In the genomic region with DNA sequence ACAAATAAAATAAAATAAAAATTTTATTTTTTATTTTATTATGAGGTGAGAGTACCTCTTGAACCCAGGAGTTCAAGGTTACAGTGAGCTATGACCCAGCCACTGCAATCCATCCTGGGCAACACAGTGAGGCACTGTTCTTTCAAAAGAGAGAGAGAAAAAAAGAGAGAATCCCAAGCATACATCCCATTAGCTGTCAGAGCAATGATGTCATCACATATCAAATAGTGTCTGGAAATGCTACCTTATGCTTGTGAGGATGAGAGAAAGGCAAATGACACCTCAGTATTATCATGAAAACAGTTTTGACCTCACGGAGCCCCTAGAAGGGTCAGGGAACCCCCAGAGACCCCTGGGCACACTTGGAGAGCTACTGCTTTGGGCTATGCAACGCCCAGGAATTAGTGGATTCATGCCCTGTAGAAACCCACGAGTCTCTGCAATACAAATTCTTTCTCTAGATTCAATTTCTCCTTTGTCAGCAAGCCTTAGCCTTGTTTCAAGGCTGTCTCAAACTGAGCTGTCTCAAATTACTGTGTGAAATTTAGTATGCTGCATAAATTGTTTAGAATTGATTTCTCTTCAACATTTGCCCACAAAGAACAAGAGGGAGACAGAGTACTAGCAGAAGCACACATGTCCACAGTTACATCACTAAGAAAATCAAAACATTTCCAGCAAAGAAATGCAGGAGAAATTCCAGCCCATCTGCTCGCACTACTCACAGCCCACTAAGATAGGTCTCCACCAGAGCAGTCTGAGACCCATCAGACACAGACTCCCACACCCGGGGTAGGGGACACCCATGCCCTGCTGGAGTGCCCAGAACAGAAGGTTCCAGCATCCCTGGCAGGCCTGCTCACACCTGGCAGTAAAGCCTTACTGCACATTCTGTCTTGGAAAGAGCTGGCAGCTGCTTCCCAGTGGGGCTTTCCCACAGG, we compare ENCODE assay signal across 10 cellular contexts. TPM values are rescaled to one million over a fixed set of nuclear protein-coding genes. Genes with fewer than 3 reads are reported as not detected.
A peak's percentile ranks its signal among the peaks of the same experiment; 100 is the strongest.
DNase-seq lines count a peak whose midpoint lies in the region; ATAC-seq and TF ChIP-seq lines count a peak whose summit lies in the region.
"Had no signal": no experiment of that assay in that cellular context is flagged by ENCODE, and none has a peak within 500 bp of the region (broad histone marks: within the 10 kb centered on the region; RNA-seq: fewer than 3 reads in every experiment).

No MANE protein-coding gene starts in this region.

- H4K20me1 ChIP-seq in KMS-11 (ENCODE audit: insufficient read depth) = peaks cover 23% of the 10 kb centered on the region; the same call in 1 of the 2 replicates

- CTCF ChIA-PET in GM10248 (lab: Yijun Ruan, JAX) = interaction anchor here (0.9 kb wide), 1 partner anchor 9 kb away, joined by 4 read pairs; no protein-coding TSS in a partner anchor

- H3K36me3 ChIP-seq in KMS-11 (ENCODE audit: insufficient read depth) (no peaks in the 10 kb centered on the region), trophoblast cell (ENCODE audit: control insufficient read depth in 1 of 2, insufficient read depth in 2 of 2, low read length in 2 of 2) (peaks cover 0 to 2% of the 10 kb centered on the region in 2 experiments), neuronal stem cell (replicated peaks in 1 of 2; ENCODE audit: control insufficient read depth in 2 of 2, insufficient read depth in 2 of 2, low read length in 2 of 2) (peaks cover under 1 to 21% of the 10 kb centered on the region in 2 donors)
- H3K36me3 ChIP-seq: MG63 had no signal

- H3K14ac ChIP-seq in trophoblast cell (ENCODE audit: low read length) = no peak overlapping the region
- no peak overlapping the region for H3K14ac ChIP-seq in neuronal stem cell (ENCODE audit: low read length)

- ATAC-seq in GM19395 (IDR thresholded peaks at IDR 0.05; ENCODE audit: unreplicated experiment) = no peak
- ATAC-seq: PC-3 had no signal

- no CpG with 5 or more reads among the region's 5 CpGs for WGBS in trophoblast cell (ENCODE audit: extremely low coverage, insufficient coverage, insufficient read length)
- WGBS in neuronal stem cell (ENCODE audit: extremely low coverage in 2 of 2, insufficient read length in 2 of 2, insufficient replicate concordance in 1 of 2), 2 donors = no CpG with 5 or more reads among the region's 5 CpGs

- H3K27me3 Mint-ChIP-seq in chondrocyte (ENCODE audit: low read depth) = no peaks in the 10 kb centered on the region

- H3K4me3 ChIP-seq in KMS-11 (IDR thresholded peaks at IDR 0.05; ENCODE audit: insufficient read depth, low read depth, low read length) (no peak overlapping the region), trophoblast cell (ENCODE audit: low read depth, low read length) (no peak overlapping the region), neuronal stem cell (ENCODE audit: low read length in 2 of 2) (no peak overlapping the region)
- H3K4me3 ChIP-seq: MG63 had no signal

- H3K36me3 Mint-ChIP-seq in chondrocyte (ENCODE audit: low read depth) = no peaks in the 10 kb centered on the region

- H3K79me2 ChIP-seq in KMS-11 (ENCODE audit: insufficient read depth, low read depth) = peaks cover 91% of the 10 kb centered on the region
- H3K79me2 ChIP-seq in trophoblast cell (ENCODE audit: control insufficient read depth, insufficient read depth, low read length, poor library complexity) = peaks cover 11% of the 10 kb centered on the region

- H2AK5ac ChIP-seq in trophoblast cell (ENCODE audit: low read length) = no peak overlapping the region
- H2AK5ac ChIP-seq in neuronal stem cell (ENCODE audit: low read depth, low read length) = no peak overlapping the region

- 0 out of 2 replicates have a peak overlapping the region, but pooled peaks have one; percentile 25 for H3K4me2 ChIP-seq in KMS-11
- H3K4me2 ChIP-seq in trophoblast cell (ENCODE audit: low read length) = no peak overlapping the region
- H3K4me2 ChIP-seq in neuronal stem cell (ENCODE audit: insufficient read depth, low read length, poor library complexity, severe bottlenecking) = no peak overlapping the region

- H3K27ac Mint-ChIP-seq in chondrocyte (ENCODE audit: unreplicated experiment) = peak overlapping the region; percentile 80

- peak overlapping the region; percentile 4; the same call in 1 of the 2 replicates for H3K27ac ChIP-seq in KMS-11
- no peak overlapping the region for H3K27ac ChIP-seq in trophoblast cell (ENCODE audit: low read depth, low read length)
- H3K27ac ChIP-seq in neuronal stem cell (replicated peaks; ENCODE audit: low read length) = no peak overlapping the region

- DNase-seq in chondrocyte (ENCODE audit: low spot score) = peak; percentile 55
- DNase-seq in trophoblast cell = no peak
- no peak for DNase-seq in neuronal stem cell (ENCODE audit: low spot score)
- no peak for DNase-seq in GM10248 (ENCODE audit: extremely low spot score)
- DNase-seq: activated CD4-positive, CD25-positive, alpha-beta regulatory T cell treated with anti-CD3 and anti-CD28 coated beads, Interleukin-2, amount 50 U/mL, for 72 hours; MG63; PC-3 had no signal

- H2BK5ac ChIP-seq in trophoblast cell (ENCODE audit: low read depth, low read length, poor library complexity) = no peak overlapping the region
- no peak overlapping the region for H2BK5ac ChIP-seq in neuronal stem cell (ENCODE audit: low read length)

- no peaks in the 10 kb centered on the region for H3K9me3 ChIP-seq in trophoblast cell (ENCODE audit: insufficient read depth, low read depth, low read length)
- no peaks in the 10 kb centered on the region for H3K9me3 ChIP-seq in neuronal stem cell (replicated peaks in 1 of 2; ENCODE audit: control insufficient read depth in 2 of 2, insufficient read depth in 1 of 2, low read depth in 1 of 2, low read length in 2 of 2)
- H3K9me3 ChIP-seq: MG63 had no signal

- no peak overlapping the region for H4K8ac ChIP-seq in trophoblast cell (ENCODE audit: low read depth, low read length)
- H4K8ac ChIP-seq in neuronal stem cell (ENCODE audit: low read depth, low read length) = no peak overlapping the region

- H3K4me1 ChIP-seq in KMS-11 (ENCODE audit: low read depth, poor library complexity, severe bottlenecking) (peaks cover 41% of the 10 kb centered on the region), trophoblast cell (ENCODE audit: control insufficient read depth in 1 of 2, insufficient read depth in 2 of 2, low read length in 2 of 2) (no peaks in the 10 kb centered on the region), neuronal stem cell (ENCODE audit: control insufficient read depth in 2 of 2, insufficient read depth in 1 of 2, low read depth in 1 of 2, low read length in 2 of 2) (peaks cover 0 to 3% of the 10 kb centered on the region in 2 donors)

- no peaks in the 10 kb centered on the region for H3K27me3 ChIP-seq in KMS-11 (ENCODE audit: insufficient read depth, low read depth)
- H3K27me3 ChIP-seq in trophoblast cell (ENCODE audit: insufficient read depth, low read length) = no peaks in the 10 kb centered on the region
- H3K27me3 ChIP-seq in neuronal stem cell (ENCODE audit: control insufficient read depth in 3 of 3, insufficient read depth in 3 of 3, low read depth in 1 of 3, low read length in 3 of 3) = no peaks in the 10 kb centered on the region
- H3K27me3 ChIP-seq: MG63 had no signal

- H4K91ac ChIP-seq in trophoblast cell (ENCODE audit: low read depth, low read length) (no peak overlapping the region), neuronal stem cell (ENCODE audit: low read depth, low read length, poor library complexity) (no peak overlapping the region)

- H2BK12ac ChIP-seq in trophoblast cell (ENCODE audit: low read length) (no peak overlapping the region), neuronal stem cell (ENCODE audit: low read length) (no peak overlapping the region)

- peak overlapping the region; percentile 7; the same call in 1 of the 2 replicates for H3K9ac ChIP-seq in KMS-11
- H3K9ac ChIP-seq in trophoblast cell (ENCODE audit: low read length) = no peak overlapping the region
- H3K9ac ChIP-seq in neuronal stem cell (ENCODE audit: low read depth, low read length, poor library complexity) = no peak overlapping the region

- POLR2A ChIA-PET in GM10248 (lab: Yijun Ruan, JAX) = no interaction called here

- no peak overlapping the region for H2BK15ac ChIP-seq in neuronal stem cell (ENCODE audit: low read length)

- H2AFZ ChIP-seq in KMS-11 (ENCODE audit: low read depth) (no peak overlapping the region), trophoblast cell (ENCODE audit: insufficient read depth, low read length, poor library complexity) (no peak overlapping the region), neuronal stem cell (ENCODE audit: low read length) (no peak overlapping the region)

- no peak overlapping the region for H4K12ac ChIP-seq in trophoblast cell (ENCODE audit: low read depth, low read length)

- TF ChIP-seq CTCF in KMS-11 (conservative IDR thresholded peaks at IDR 0.05; ENCODE audit: low read depth, low read length) (no peak), chondrocyte (IDR thresholded peaks at IDR 0.05) (peak; percentile 20), GM10248 (IDR thresholded peaks at IDR 0.05; ENCODE audit: control extremely low read depth, extremely low read depth, low read depth, missing control alignments) (no peak)

- H3K9me3 Mint-ChIP-seq in chondrocyte (ENCODE audit: low read depth) = no peaks in the 10 kb centered on the region

- no peak overlapping the region for H3K4me3 Mint-ChIP-seq in chondrocyte (ENCODE audit: unreplicated experiment)

- H3K18ac ChIP-seq in trophoblast cell (ENCODE audit: low read length) (no peak overlapping the region), neuronal stem cell (ENCODE audit: low read length) (no peak overlapping the region)

- H3K4me1 Mint-ChIP-seq in chondrocyte (ENCODE audit: low read depth) = peaks cover 23% of the 10 kb centered on the region

- H3K79me1 ChIP-seq in trophoblast cell (ENCODE audit: low read length) (no peaks in the 10 kb centered on the region), neuronal stem cell (ENCODE audit: low read depth, low read length) (peaks cover 16% of the 10 kb centered on the region)

- H3K23ac ChIP-seq in trophoblast cell (ENCODE audit: low read length) = no peak overlapping the region
- H3K23ac ChIP-seq in neuronal stem cell (ENCODE audit: low read depth, low read length, poor library complexity) = no peak overlapping the region

- H3K4ac ChIP-seq in trophoblast cell (ENCODE audit: low read depth, low read length) (peak overlapping the region; percentile 52), neuronal stem cell (ENCODE audit: low read length) (no peak overlapping the region)

- H2BK120ac ChIP-seq in trophoblast cell (ENCODE audit: insufficient read depth, low read length, poor library complexity) (no peak overlapping the region), neuronal stem cell (ENCODE audit: low read depth, low read length) (no peak overlapping the region)

RNA-seq across cellular contexts. Expression of a gene that starts 18.1 kb away (rescaled TPM):
- 44.4 to 55.6 TPM (median 45.8 TPM) in 3 replicates for total RNA-seq in chondrocyte
- polyA plus RNA-seq in trophoblast cell (2013) = 38.8 and 39.4 TPM in 2 replicates
- 31.2 TPM for polyA plus RNA-seq in neuronal stem cell (2013, experiment 1 of 2)
- 31.1 TPM for polyA plus RNA-seq in neuronal stem cell (2013, experiment 2 of 2)

RNA-seq across cellular contexts. Expression of a gene that starts 27.0 kb away (rescaled TPM):
- total RNA-seq in chondrocyte = not detected in 3 replicates
- polyA plus RNA-seq in trophoblast cell (2013) = not detected in 2 replicates
- not detected for polyA plus RNA-seq in neuronal stem cell (2013, experiment 1 of 2)
- not detected for polyA plus RNA-seq in neuronal stem cell (2013, experiment 2 of 2)
- total RNA-seq: PC-3 had no signal

RNA-seq across cellular contexts. Expression of a gene that starts 40.3 kb away (rescaled TPM):
- 17.8 to 18.3 TPM (median 18.3 TPM) in 3 replicates for total RNA-seq in chondrocyte
- polyA plus RNA-seq in trophoblast cell (2013) = 10.5 and 10.8 TPM in 2 replicates
- 9.2 TPM for polyA plus RNA-seq in neuronal stem cell (2013, experiment 1 of 2)
- polyA plus RNA-seq in neuronal stem cell (2013, experiment 2 of 2) = 9.2 TPM

RNA-seq across cellular contexts. Expression of a gene that starts 45.9 kb away (rescaled TPM):
- total RNA-seq in chondrocyte = not detected in 3 replicates
- not detected in 2 replicates for polyA plus RNA-seq in trophoblast cell (2013)
- not detected for polyA plus RNA-seq in neuronal stem cell (2013, experiment 1 of 2)
- polyA plus RNA-seq in neuronal stem cell (2013, experiment 2 of 2) = not detected
- total RNA-seq: omental fat pad, PC-3 had no signal
